In genomic region chr7:44867073-44867990, GRCh38 we compare ENCODE assay signal across 1 cellular context.
TF ChIP-seq lines count a peak whose summit lies in the region.

No MANE protein-coding gene starts in this region.

TF ChIP-seq in K562, 482 proteins besides CTCF, POLR2A, EP300 and RAD21 (continued from another document and continues in another):
- TF ChIP-seq JUN (IDR thresholded peaks at IDR 0.05; ENCODE audit: borderline replicate concordance, low read depth, low read length) = peak; percentile 94
- no peak for TF ChIP-seq JUN (CRISPR knock-in tag; IDR thresholded peaks at IDR 0.05; ENCODE audit: borderline replicate concordance)
- peak in 1 of 2 experiments; percentile 39; a peak in 1 of 4 replicates for TF ChIP-seq TEAD1 (CRISPR knock-in tag; IDR thresholded peaks at IDR 0.05)
- TF ChIP-seq TEAD4 (IDR thresholded peaks at IDR 0.05; ENCODE audit: low read length) = peak; percentile 52
- no peak for TF ChIP-seq TEAD4 (CRISPR knock-in tag; IDR thresholded peaks at IDR 0.05; ENCODE audit: borderline replicate concordance)
- TF ChIP-seq ATF1 (CRISPR knock-in tag; IDR thresholded peaks at IDR 0.05) = no peak
- TF ChIP-seq ATF1 (tag; IDR thresholded peaks at IDR 0.05) = peak; percentile 66
- peak; percentile 54 for TF ChIP-seq CBFA2T3 (IDR thresholded peaks at IDR 0.05)
- TF ChIP-seq TAF9B (IDR thresholded peaks at IDR 0.05; ENCODE audit: partially characterized antibody) = peak; percentile 48
- TF ChIP-seq SMARCC2 (IDR thresholded peaks at IDR 0.05; ENCODE audit: low read depth) = 0 out of 2 replicates have a peak, but pooled peaks have one; percentile 27
- peak; percentile 80 for TF ChIP-seq DPF2 (IDR thresholded peaks at IDR 0.05)
- TF ChIP-seq TFAP4 (CRISPR knock-in tag; IDR thresholded peaks at IDR 0.05; ENCODE audit: borderline replicate concordance) = peak; percentile 52; the same call in 1 of the 2 replicates
- no peak for TF ChIP-seq ZNF263 (CRISPR knock-in tag; IDR thresholded peaks at IDR 0.05; ENCODE audit: borderline replicate concordance)
- TF ChIP-seq PHB (CRISPR knock-in tag; IDR thresholded peaks at IDR 0.05) = no peak
- no peak for TF ChIP-seq MTF1 (CRISPR knock-in tag; IDR thresholded peaks at IDR 0.05; ENCODE audit: borderline replicate concordance)
- TF ChIP-seq ADNP (tag; IDR thresholded peaks at IDR 0.05) = peak; percentile 64
- peak; percentile 92 for TF ChIP-seq FOSL1 (tag; conservative IDR thresholded peaks at IDR 0.05)
- no peak for TF ChIP-seq NFATC3 (IDR thresholded peaks at IDR 0.05)
- TF ChIP-seq PKNOX1 (IDR thresholded peaks at IDR 0.05) = 0 out of 2 replicates have a peak, but pooled peaks have one; percentile 54
- no peak for TF ChIP-seq NFE2L1 (tag; IDR thresholded peaks at IDR 0.05; ENCODE audit: borderline replicate concordance, low read depth)
- TF ChIP-seq MLX (CRISPR knock-in tag; conservative IDR thresholded peaks at IDR 0.05) = no peak
- TF ChIP-seq HIVEP1 (CRISPR knock-in tag; IDR thresholded peaks at IDR 0.05) = no peak
- no peak for TF ChIP-seq XRCC4 (IDR thresholded peaks at IDR 0.05; ENCODE audit: extremely low read depth, insufficient read depth, insufficient read length)
- TF ChIP-seq FIP1L1 (IDR thresholded peaks at IDR 0.05; ENCODE audit: low read depth, low read length, poor library complexity, severe bottlenecking) = no peak
- no peak for TF ChIP-seq ZNF134 (CRISPR knock-in tag; conservative IDR thresholded peaks at IDR 0.05)
- TF ChIP-seq ZNF717 (CRISPR knock-in tag; IDR thresholded peaks at IDR 0.05) = no peak
- TF ChIP-seq CEBPB (tag; IDR thresholded peaks at IDR 0.05) = no peak
- no peak for TF ChIP-seq ELF4 (CRISPR knock-in tag; IDR thresholded peaks at IDR 0.05)
- TF ChIP-seq NELFE (IDR thresholded peaks at IDR 0.05; ENCODE audit: insufficient read depth, insufficient read length) = no peak
- peak; percentile 88 for TF ChIP-seq ATF7 (IDR thresholded peaks at IDR 0.05)
- no peak for TF ChIP-seq ZNF75A (CRISPR knock-in tag; IDR thresholded peaks at IDR 0.05)
- TF ChIP-seq FOXP1 (CRISPR knock-in tag; IDR thresholded peaks at IDR 0.05) = no peak
- no peak for TF ChIP-seq ZNF274 (IDR thresholded peaks at IDR 0.05; ENCODE audit: borderline replicate concordance, low read depth, low read length)
- TF ChIP-seq HDAC3 (IDR thresholded peaks at IDR 0.05; ENCODE audit: borderline replicate concordance, partially characterized antibody) = no peak
- TF ChIP-seq GATA2 (CRISPR knock-in tag; IDR thresholded peaks at IDR 0.05) = 0 out of 2 replicates have a peak, but pooled peaks have one; percentile 29
- no peak for TF ChIP-seq BRD4 (IDR thresholded peaks at IDR 0.05)
- TF ChIP-seq ZNF436 (CRISPR knock-in tag; IDR thresholded peaks at IDR 0.05) = no peak
- TF ChIP-seq ZNF318 (IDR thresholded peaks at IDR 0.05; ENCODE audit: borderline replicate concordance in 1 of 2, low read depth in 1 of 2) = peak in 1 of 2 experiments; percentile 60; a peak in 1 of 4 replicates
- peak; percentile 73 for TF ChIP-seq ARID1B (IDR thresholded peaks at IDR 0.05)
- peak; percentile 50 to 58; a peak in 2 of 4 replicates for TF ChIP-seq KDM1A (IDR thresholded peaks at IDR 0.05)
- TF ChIP-seq CREB3L1 (IDR thresholded peaks at IDR 0.05; ENCODE audit: borderline replicate concordance, low read depth) = no peak
- no peak for TF ChIP-seq ZBTB43 (CRISPR knock-in tag; IDR thresholded peaks at IDR 0.05)
- TF ChIP-seq PBX2 (CRISPR knock-in tag; IDR thresholded peaks at IDR 0.05; ENCODE audit: low read depth) = no peak
- 0 out of 2 replicates have a peak, but pooled peaks have one; percentile 23 for TF ChIP-seq PBX2 (tag; conservative IDR thresholded peaks at IDR 0.05; ENCODE audit: low read depth)
- peak; percentile 97 for TF ChIP-seq JUND (IDR thresholded peaks at IDR 0.05; ENCODE audit: borderline replicate concordance, low read depth, low read length)
- TF ChIP-seq JUND (tag; IDR thresholded peaks at IDR 0.05; ENCODE audit: borderline replicate concordance, low read depth, low read length) = peak; percentile 97
- peak in 1 of 2 experiments; percentile 35; a peak in 1 of 4 replicates for TF ChIP-seq RCOR1 (IDR thresholded peaks at IDR 0.05; ENCODE audit: borderline replicate concordance in 1 of 2, low read depth in 2 of 2, low read length in 2 of 2)
- no peak for TF ChIP-seq MCM7 (IDR thresholded peaks at IDR 0.05)
- no peak for TF ChIP-seq PHF21A (IDR thresholded peaks at IDR 0.05; ENCODE audit: borderline replicate concordance, low read depth)
- TF ChIP-seq ARID3B (CRISPR knock-in tag; IDR thresholded peaks at IDR 0.05; ENCODE audit: borderline replicate concordance) = no peak
- TF ChIP-seq CTBP1 (IDR thresholded peaks at IDR 0.05; ENCODE audit: borderline replicate concordance) = peak; percentile 57; the same call in 1 of the 2 replicates
- no peak for TF ChIP-seq CHD2 (IDR thresholded peaks at IDR 0.05; ENCODE audit: low read depth, low read length)
- peak; percentile 51 for TF ChIP-seq CBFA2T2 (conservative IDR thresholded peaks at IDR 0.05)
- peak in 1 of 2 experiments; percentile 33; a peak in 1 of 4 replicates for TF ChIP-seq HDAC1 (IDR thresholded peaks at IDR 0.05)
- TF ChIP-seq SMARCA4 (IDR thresholded peaks at IDR 0.05) = peak; percentile 75
